In the genomic region with DNA sequence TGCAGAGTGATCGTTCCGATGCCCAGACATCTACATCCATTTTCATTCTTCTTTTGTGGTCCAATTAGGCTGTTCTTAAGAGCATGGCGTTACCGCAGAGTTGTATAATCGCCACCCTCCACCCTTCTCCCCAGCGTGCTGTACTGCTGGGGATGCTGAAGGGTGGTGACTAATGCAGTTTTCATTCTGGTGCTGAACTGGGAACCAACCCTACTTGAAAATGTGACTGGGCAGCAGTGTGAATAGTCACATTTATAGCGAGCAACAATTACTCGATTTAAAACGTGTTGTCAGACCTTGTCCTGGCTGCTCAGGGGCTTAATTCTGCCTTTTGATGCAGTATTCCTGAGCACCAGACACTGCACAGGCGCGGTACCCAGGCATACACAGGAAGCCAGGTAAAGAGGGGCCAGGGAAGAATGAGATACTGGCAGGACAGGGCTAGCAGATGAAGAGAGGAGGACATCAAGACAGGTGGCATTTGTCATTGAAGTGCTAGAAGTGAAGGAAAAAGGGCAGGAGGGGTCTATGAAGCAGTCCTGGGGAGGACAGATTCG, we compare ENCODE assay signal across 8 cellular contexts. TPM values are rescaled to one million over a fixed set of nuclear protein-coding genes. Genes with fewer than 3 reads are reported as not detected.
DNase-seq lines count a peak whose midpoint lies in the region; ATAC-seq, FAIRE-seq and TF ChIP-seq lines count a peak whose summit lies in the region.

No MANE protein-coding gene starts in this region.

- peak overlapping the region; percentile 97 for H3K27ac ChIP-seq in HepG2 (ENCODE audit: extremely low read length, insufficient read depth, low read length)

- no peak; a peak in 1 of 4 replicates for TF ChIP-seq POLR2A in HepG2 (IDR thresholded peaks at IDR 0.05; ENCODE audit: insufficient read depth in 1 of 2, low read depth in 2 of 2, low read length in 2 of 2)

- in situ Hi-C loops in HepG2 (cut with HindIII; ENCODE audit: extremely low pct_ligation_motif_present, low pct_unique_long_range_greater_than_20kb) = loop anchor here (10.0 kb wide), 1 partner anchor 338 kb away; the partner anchor contains the start of gene NAA35

- WGBS in HepG2 (ENCODE audit: low lambda C conversion rate) = 26% methylated on average over 12 of the region's 12 CpGs

- H3K79me2 ChIP-seq in HepG2 (ENCODE audit: insufficient read depth, low read length) = peaks cover 36% of the 10 kb centered on the region

- H3K9ac ChIP-seq in HepG2 (ENCODE audit: insufficient read depth, low read depth, low read length) = peak overlapping the region; percentile 71

- peak overlapping the region; percentile 66 for H2AFZ ChIP-seq in HepG2 (ENCODE audit: low read length)

- TF ChIP-seq CTCF in HepG2 (CRISPR knock-in tag; IDR thresholded peaks at IDR 0.05) = no peak

- H3K4me3 ChIP-seq in HepG2 (replicated peaks in 1 of 3; ENCODE audit: insufficient read depth in 1 of 3, low read depth in 2 of 3, low read length in 3 of 3) = peak overlapping the region; percentile 69 to 93 (median 86)

- H3K27me3 ChIP-seq in HepG2 (ENCODE audit: control insufficient read depth in 1 of 2, insufficient read depth in 2 of 2, low read length in 2 of 2) = no peaks in the 10 kb centered on the region

- TSS peak; percentile 86 for BruUV-seq in HepG2 (replicated peaks; lab: Mats Ljungman, UMichigan)

- H3K9me3 ChIP-seq in HepG2 (ENCODE audit: low read length) = no peaks in the 10 kb centered on the region

- intact Hi-C loops in HepG2 (cut with micrococcal nuclease; ENCODE audit: unreplicated experiment) = loop anchor here (5.0 to 10.0 kb wide), 2 partner anchors 122 to 191 kb away; no protein-coding TSS in a partner anchor

- TF ChIP-seq RAD21 in HepG2 (CRISPR knock-in tag; IDR thresholded peaks at IDR 0.05) = no peak

- ATAC-seq in HG02588 (IDR thresholded peaks at IDR 0.05; ENCODE audit: unreplicated experiment) (peak; percentile 13), HepG2 (peak; percentile 39)

- CTCF ChIA-PET in HepG2 (lab: Yijun Ruan, JAX; ENCODE audit: low intra/inter-chr PET ratio, low total read pairs) = no interaction called here

- peaks cover 49% of the 10 kb centered on the region for H3K4me1 ChIP-seq in HepG2 (ENCODE audit: insufficient read depth, low read length)

- FAIRE-seq in HepG2 (lab: Jason Lieb, UNC) = no peak

- peak overlapping the region; percentile 84 for H3K4me2 ChIP-seq in HepG2 (ENCODE audit: low read depth, low read length)

- H3K36me3 ChIP-seq in HepG2 (replicated peaks in 1 of 2; ENCODE audit: control insufficient read depth in 1 of 2, insufficient read depth in 2 of 2, low read length in 2 of 2) = peaks cover 2 to 9% of the 10 kb centered on the region in 2 experiments; a peak in 1 of 5 replicates

- peaks cover 12% of the 10 kb centered on the region for H4K20me1 ChIP-seq in HepG2 (ENCODE audit: insufficient read depth, low read length)

- POLR2A ChIA-PET in HepG2 (lab: Yijun Ruan, JAX) = interaction anchor here (0.7 to 2.1 kb wide), 6 partner anchors 16 to 123 kb away, joined by 3 to 15 read pairs (median 4); no protein-coding TSS in a partner anchor

- DNase-seq in NK-92 treated with Interleukin-12 subunit alpha and Interleukin-12 subunit beta, amount 100 ng/mL, for 24 hours (lab: John Stamatoyannopoulos, UW) = peak; percentile 51
- DNase-seq in NK-92 (lab: John Stamatoyannopoulos, UW; ENCODE audit: unreplicated experiment) = no peak
- DNase-seq in NOMO-1 treated with DMSO at 0.1 percent for 48 hours (lab: John Stamatoyannopoulos, UW; ENCODE audit: unreplicated experiment) = peak; percentile 17
- DNase-seq in cerebellum (ENCODE audit: low spot score) = peak; percentile 34
- no peak for DNase-seq in HepG2 (ENCODE audit: low spot score)
- peak; percentile 75 for DNase-seq in superior temporal gyrus (ENCODE audit: extremely low spot score)
- no peak for DNase-seq in central memory CD4-positive, alpha-beta T cell

- TF ChIP-seq EP300 in HepG2 (IDR thresholded peaks at IDR 0.05; ENCODE audit: low read depth in 2 of 2, low read length in 2 of 2) = no peak
- no peak for TF ChIP-seq EP300 in HepG2 (CRISPR knock-in tag; IDR thresholded peaks at IDR 0.05; ENCODE audit: borderline replicate concordance)

TF ChIP-seq in HepG2, 621 proteins besides CTCF, POLR2A, EP300 and RAD21 (continues in another document):
- peak; percentile 23; the same call in 1 of the 2 replicates for TF ChIP-seq FOSL2 (CRISPR knock-in tag; IDR thresholded peaks at IDR 0.05)
- TF ChIP-seq TEF (CRISPR knock-in tag; IDR thresholded peaks at IDR 0.05) = peak; percentile 61; the same call in 1 of the 2 replicates
- TF ChIP-seq MTA1 (CRISPR knock-in tag; IDR thresholded peaks at IDR 0.05; ENCODE audit: borderline replicate concordance) = no peak
- TF ChIP-seq HOXD1 (CRISPR knock-in tag; IDR thresholded peaks at IDR 0.05) = no peak
- TF ChIP-seq KDM6A (CRISPR knock-in tag; IDR thresholded peaks at IDR 0.05; ENCODE audit: low read depth) = no peak
- TF ChIP-seq, protein P1, sequence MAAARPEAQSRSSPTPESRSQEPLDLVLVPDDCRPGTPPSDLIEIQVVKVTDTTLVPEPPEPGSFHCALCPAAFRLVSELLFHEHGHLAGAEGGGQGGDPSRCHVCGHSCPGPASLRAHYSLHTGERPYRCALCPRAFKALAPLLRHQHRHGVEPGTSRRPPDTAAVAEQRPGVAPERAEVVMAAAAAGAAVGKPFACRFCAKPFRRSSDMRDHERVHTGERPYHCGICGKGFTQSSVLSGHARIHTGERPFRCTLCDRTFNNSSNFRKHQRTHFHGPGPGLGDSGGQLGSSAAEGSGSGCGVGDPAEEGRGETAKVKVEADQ (CRISPR knock-in tag; IDR thresholded peaks at IDR 0.05; ENCODE audit: borderline replicate concordance) = 0 out of 2 replicates have a peak, but pooled peaks have one; percentile 12
- TF ChIP-seq ZFP41 (CRISPR knock-in tag; IDR thresholded peaks at IDR 0.05; ENCODE audit: borderline replicate concordance) = 0 out of 2 replicates have a peak, but pooled peaks have one; percentile 10
- no peak for TF ChIP-seq ESRRA (CRISPR knock-in tag; IDR thresholded peaks at IDR 0.05; ENCODE audit: low read depth)
- no peak for TF ChIP-seq PAX8 (CRISPR knock-in tag; IDR thresholded peaks at IDR 0.05; ENCODE audit: borderline replicate concordance)

RNA-seq across cellular contexts. Expression of gene ISCA1, which starts 0.7 kb away (rescaled TPM):
- total RNA-seq in cerebellum (55.4 TPM), HepG2 (2016; rRNA removed; fragmentation: Illumina TruSeq; extraction: Trizol) (40.9 and 55.0 TPM in 2 replicates)
- 52.3 and 55.7 TPM in 2 replicates for total RNA-seq in HepG2 (2016; cell fraction: cytosol; rRNA removed; fragmentation: Illumina TruSeq; extraction: Trizol; ENCODE audit: low read depth)
- 43.2 and 52.1 TPM in 2 replicates for total RNA-seq in HepG2 (2016; cell fraction: insoluble cytoplasmic fraction; rRNA removed; fragmentation: Illumina TruSeq; extraction: Trizol)
- 86.1 and 93.3 TPM in 2 replicates for total RNA-seq in HepG2 (2016; cell fraction: membrane; rRNA removed; fragmentation: Illumina TruSeq; extraction: Trizol)
- total RNA-seq in HepG2 (2016; cell fraction: nucleus; rRNA removed; fragmentation: Illumina TruSeq; extraction: Trizol) = 25.0 and 26.1 TPM in 2 replicates
- polyA plus RNA-seq in HepG2 (2011; rRNA removed) = 22.0 and 29.2 TPM in 2 replicates
- 12.4 and 20.1 TPM in 2 replicates for polyA plus RNA-seq in HepG2 (2011; cell fraction: cytosol; rRNA removed)
- 8.6 and 10.7 TPM in 2 replicates for polyA plus RNA-seq in HepG2 (2011; cell fraction: nucleus; rRNA removed)
- 27.7 and 28.7 TPM in 2 replicates for polyA plus RNA-seq in HepG2 (2012)
- polyA plus RNA-seq in HepG2 (2016; cell fraction: cytosol; fragmentation: Illumina TruSeq; extraction: Trizol; ENCODE audit: low read depth) = 66.1 and 75.8 TPM in 2 replicates
- polyA plus RNA-seq in HepG2 (2016; cell fraction: insoluble cytoplasmic fraction; fragmentation: Illumina TruSeq; extraction: Trizol; ENCODE audit: low read depth) = 58.6 and 61.4 TPM in 2 replicates
- 84.0 and 89.1 TPM in 2 replicates for polyA plus RNA-seq in HepG2 (2016; cell fraction: membrane; fragmentation: Illumina TruSeq; extraction: Trizol; ENCODE audit: low read depth)
- polyA plus RNA-seq in HepG2 (2016; cell fraction: nucleus; fragmentation: Illumina TruSeq; extraction: Trizol; ENCODE audit: insufficient read depth, low read depth) = 40.7 and 42.0 TPM in 2 replicates
- 16.4 and 27.7 TPM in 2 replicates for polyA minus RNA-seq in HepG2 (2011; rRNA and poly(A)+ RNA removed; ENCODE audit: low replicate concordance)
- polyA minus RNA-seq in HepG2 (2011; cell fraction: cytosol; rRNA and poly(A)+ RNA removed) = 9.5 and 10.6 TPM in 2 replicates
- polyA minus RNA-seq in HepG2 (2011; cell fraction: nucleus; rRNA and poly(A)+ RNA removed) = 28.2 and 32.8 TPM in 2 replicates

RNA-seq across cellular contexts. Expression of gene C9orf153, which starts 23.6 kb away (rescaled TPM):
- total RNA-seq in cerebellum = 1.6 TPM
- 0.44 TPM in 1 of 2 replicates, not detected in the other for total RNA-seq in HepG2 (2016; rRNA removed; fragmentation: Illumina TruSeq; extraction: Trizol)
- total RNA-seq in HepG2 (2016; cell fraction: cytosol; rRNA removed; fragmentation: Illumina TruSeq; extraction: Trizol; ENCODE audit: low read depth) = 0.26 and 0.91 TPM in 2 replicates
- total RNA-seq in HepG2 (2016; cell fraction: insoluble cytoplasmic fraction; rRNA removed; fragmentation: Illumina TruSeq; extraction: Trizol) = 0.24 and 0.28 TPM in 2 replicates
- 0.22 and 2.2 TPM in 2 replicates for total RNA-seq in HepG2 (2016; cell fraction: membrane; rRNA removed; fragmentation: Illumina TruSeq; extraction: Trizol)
- 0.28 and 0.53 TPM in 2 replicates for total RNA-seq in HepG2 (2016; cell fraction: nucleus; rRNA removed; fragmentation: Illumina TruSeq; extraction: Trizol)
- polyA plus RNA-seq in HepG2 (2011; rRNA removed) = 0.17 and 0.25 TPM in 2 replicates
- 0.03 and 0.05 TPM in 2 replicates for polyA plus RNA-seq in HepG2 (2011; cell fraction: cytosol; rRNA removed)
- 0.34 and 0.38 TPM in 2 replicates for polyA plus RNA-seq in HepG2 (2011; cell fraction: nucleus; rRNA removed)
- polyA plus RNA-seq in HepG2 (2012) = 0.24 and 0.85 TPM in 2 replicates
- 0.10 and 0.20 TPM in 2 replicates for polyA plus RNA-seq in HepG2 (2016; cell fraction: cytosol; fragmentation: Illumina TruSeq; extraction: Trizol; ENCODE audit: low read depth)
- polyA plus RNA-seq in HepG2 (2016; cell fraction: insoluble cytoplasmic fraction; fragmentation: Illumina TruSeq; extraction: Trizol; ENCODE audit: low read depth) = 0.29 TPM in 1 of 2 replicates, not detected in the other
- polyA plus RNA-seq in HepG2 (2016; cell fraction: membrane; fragmentation: Illumina TruSeq; extraction: Trizol; ENCODE audit: low read depth) = 0.64 TPM in 1 of 2 replicates, not detected in the other
- polyA plus RNA-seq in HepG2 (2016; cell fraction: nucleus; fragmentation: Illumina TruSeq; extraction: Trizol; ENCODE audit: insufficient read depth, low read depth) = 0.27 and 1.5 TPM in 2 replicates
- 1.5 and 5.4 TPM in 2 replicates for polyA minus RNA-seq in HepG2 (2011; rRNA and poly(A)+ RNA removed; ENCODE audit: low replicate concordance)
- not detected in 2 replicates for polyA minus RNA-seq in HepG2 (2011; cell fraction: cytosol; rRNA and poly(A)+ RNA removed)
- polyA minus RNA-seq in HepG2 (2011; cell fraction: nucleus; rRNA and poly(A)+ RNA removed) = 2.0 and 3.2 TPM in 2 replicates

Comparison
In these comparisons a context has a peak if more than half of its experiments do, and no peak if none do; other contexts are left out.
1. DNase-seq: peak in NK-92 treated with Interleukin-12 subunit alpha and Interleukin-12 subunit beta, amount 100 ng/mL, for 24 hours (single experiment), NOMO-1 treated with DMSO at 0.1 percent for 48 hours (single experiment), cerebellum (single experiment) and superior temporal gyrus (single experiment); none in NK-92 (single experiment), HepG2 (single experiment) and central memory CD4-positive, alpha-beta T cell (single experiment).